1 cellular context compared by ENCODE assay signal in the genomic region with DNA sequence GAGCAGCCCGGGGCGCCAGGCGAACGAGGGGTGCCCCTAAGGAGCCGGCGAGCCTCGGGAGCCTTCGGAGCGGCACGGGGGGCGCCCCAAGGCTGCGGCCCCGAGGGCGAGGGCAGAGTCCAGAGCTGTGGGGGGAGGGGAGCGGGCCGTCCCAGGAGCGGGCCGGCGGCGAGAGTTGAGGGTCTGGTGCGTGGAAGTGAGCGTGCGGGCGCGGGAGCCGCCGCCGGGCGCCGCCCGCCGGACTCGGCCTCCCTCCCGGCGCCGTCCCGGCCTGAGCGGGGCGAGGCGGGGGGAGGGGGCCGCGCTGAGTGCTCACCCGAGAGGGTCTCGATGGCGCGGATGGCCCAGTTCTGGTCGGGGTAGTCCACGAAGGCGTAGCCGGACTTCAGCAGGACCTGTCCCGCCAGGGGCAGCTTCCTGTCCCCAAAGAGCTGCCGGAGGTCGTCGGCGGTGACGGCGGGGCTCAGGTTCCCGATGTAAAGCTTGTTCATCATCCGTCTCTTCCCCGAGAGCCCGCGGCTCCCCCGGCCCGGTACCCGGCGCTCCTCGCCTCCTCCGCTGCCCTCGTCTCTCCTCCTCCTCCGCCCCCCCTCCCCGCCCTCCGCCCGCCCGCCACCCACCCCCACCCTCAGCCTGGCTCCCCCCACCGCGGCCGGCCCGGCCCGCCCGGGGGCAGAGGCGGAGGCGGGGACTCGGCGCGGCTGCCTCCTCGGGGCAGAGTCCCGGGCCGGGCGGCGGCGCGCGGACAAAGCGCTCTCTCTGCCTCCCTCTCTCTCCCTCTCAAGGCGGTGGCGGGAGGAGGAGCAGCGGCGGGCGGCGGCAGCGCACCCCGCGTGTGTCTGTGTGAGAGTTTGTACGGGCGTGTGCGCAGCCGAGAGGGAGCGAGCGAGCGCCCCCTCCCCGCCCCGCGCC.
A peak's percentile ranks its signal among the peaks of the same experiment; 100 is the strongest.
TF ChIP-seq lines count a peak whose summit lies in the region.

A gene (minus strand): TSS at position 576 of the 912 bp plus-strand sequence. CDS start 82 bp downstream, at position 494.

TF ChIP-seq in HEK293, 187 proteins besides CTCF, POLR2A, EP300 and RAD21 (continued from another document):
- TF ChIP-seq, protein P1, sequence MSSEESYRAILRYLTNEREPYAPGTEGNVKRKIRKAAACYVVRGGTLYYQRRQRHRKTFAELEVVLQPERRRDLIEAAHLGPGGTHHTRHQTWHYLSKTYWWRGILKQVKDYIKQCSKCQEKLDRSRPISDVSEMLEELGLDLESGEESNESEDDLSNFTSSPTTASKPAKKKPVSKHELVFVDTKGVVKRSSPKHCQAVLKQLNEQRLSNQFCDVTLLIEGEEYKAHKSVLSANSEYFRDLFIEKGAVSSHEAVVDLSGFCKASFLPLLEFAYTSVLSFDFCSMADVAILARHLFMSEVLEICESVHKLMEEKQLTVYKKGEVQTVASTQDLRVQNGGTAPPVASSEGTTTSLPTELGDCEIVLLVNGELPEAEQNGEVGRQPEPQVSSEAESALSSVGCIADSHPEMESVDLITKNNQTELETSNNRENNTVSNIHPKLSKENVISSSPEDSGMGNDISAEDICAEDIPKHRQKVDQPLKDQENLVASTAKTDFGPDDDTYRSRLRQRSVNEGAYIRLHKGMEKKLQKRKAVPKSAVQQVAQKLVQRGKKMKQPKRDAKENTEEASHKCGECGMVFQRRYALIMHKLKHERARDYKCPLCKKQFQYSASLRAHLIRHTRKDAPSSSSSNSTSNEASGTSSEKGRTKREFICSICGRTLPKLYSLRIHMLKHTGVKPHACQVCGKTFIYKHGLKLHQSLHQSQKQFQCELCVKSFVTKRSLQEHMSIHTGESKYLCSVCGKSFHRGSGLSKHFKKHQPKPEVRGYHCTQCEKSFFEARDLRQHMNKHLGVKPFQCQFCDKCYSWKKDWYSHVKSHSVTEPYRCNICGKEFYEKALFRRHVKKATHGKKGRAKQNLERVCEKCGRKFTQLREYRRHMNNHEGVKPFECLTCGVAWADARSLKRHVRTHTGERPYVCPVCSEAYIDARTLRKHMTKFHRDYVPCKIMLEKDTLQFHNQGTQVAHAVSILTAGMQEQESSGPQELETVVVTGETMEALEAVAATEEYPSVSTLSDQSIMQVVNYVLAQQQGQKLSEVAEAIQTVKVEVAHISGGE (tag by site-specific recombination; conservative IDR thresholded peaks at IDR 0.05; ENCODE audit: low read depth), result peak; percentile 26; the same call in 1 of the 2 replicates
- peak; percentile 87 for TF ChIP-seq ZNF596 (tag by site-specific recombination; IDR thresholded peaks at IDR 0.05)
- TF ChIP-seq, protein P2, sequence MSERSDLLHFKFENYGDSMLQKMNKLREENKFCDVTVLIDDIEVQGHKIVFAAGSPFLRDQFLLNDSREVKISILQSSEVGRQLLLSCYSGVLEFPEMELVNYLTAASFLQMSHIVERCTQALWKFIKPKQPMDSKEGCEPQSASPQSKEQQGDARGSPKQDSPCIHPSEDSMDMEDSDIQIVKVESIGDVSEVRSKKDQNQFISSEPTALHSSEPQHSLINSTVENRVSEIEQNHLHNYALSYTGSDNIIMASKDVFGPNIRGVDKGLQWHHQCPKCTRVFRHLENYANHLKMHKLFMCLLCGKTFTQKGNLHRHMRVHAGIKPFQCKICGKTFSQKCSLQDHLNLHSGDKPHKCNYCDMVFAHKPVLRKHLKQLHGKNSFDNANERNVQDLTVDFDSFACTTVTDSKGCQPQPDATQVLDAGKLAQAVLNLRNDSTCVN (tag by site-specific recombination; optimal IDR thresholded peaks at IDR 0.05), result peak; percentile 46
